ENCODE assay signal across 8 cellular contexts in the genomic region with DNA sequence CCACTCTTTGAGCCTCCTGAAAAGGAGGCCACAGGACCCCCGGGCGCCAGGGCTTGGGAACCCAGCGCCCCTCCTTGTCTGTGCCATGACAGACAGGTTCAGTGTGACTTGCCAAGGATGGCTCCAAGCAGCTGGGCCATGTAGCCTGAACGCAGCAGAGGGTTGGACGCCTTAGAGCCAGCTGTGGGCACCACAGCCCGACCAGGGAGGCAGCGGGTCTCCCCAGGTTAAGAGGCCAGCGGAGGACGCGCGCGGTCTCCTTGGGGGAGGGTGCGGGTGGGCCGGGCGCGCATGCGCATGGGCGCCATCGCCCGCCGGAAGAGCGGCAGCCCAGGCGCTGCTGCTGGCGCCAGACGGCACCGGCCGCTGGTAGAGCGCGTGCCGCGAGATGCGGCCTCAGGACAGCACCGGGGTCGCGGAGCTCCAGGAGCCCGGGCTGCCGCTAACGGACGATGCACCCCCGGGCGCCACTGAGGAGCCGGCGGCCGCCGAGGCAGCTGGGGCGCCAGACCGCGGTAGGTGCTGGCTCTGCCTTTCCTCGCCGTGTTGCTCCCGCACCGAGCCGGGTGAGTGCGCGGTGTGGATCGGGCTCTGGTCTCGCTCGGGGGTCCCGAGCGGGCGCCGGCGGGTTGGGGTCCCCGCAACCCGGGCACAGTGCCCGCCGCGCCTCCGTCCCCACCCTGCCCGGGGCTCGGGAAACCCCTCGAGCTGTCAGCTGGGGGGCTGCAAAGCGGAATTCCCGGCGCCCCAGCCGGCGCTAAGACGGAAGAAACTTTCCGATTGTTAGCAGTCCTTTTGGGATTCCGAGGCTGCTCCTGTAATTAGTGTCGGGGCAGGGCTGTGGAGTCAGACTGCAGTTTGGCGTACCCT. TPM values are rescaled to one million over a fixed set of nuclear protein-coding genes. Genes with fewer than 3 reads are reported as not detected.
DNase-seq lines count a peak whose midpoint lies in the region; ATAC-seq and TF ChIP-seq lines count a peak whose summit lies in the region.

A gene with protein sequence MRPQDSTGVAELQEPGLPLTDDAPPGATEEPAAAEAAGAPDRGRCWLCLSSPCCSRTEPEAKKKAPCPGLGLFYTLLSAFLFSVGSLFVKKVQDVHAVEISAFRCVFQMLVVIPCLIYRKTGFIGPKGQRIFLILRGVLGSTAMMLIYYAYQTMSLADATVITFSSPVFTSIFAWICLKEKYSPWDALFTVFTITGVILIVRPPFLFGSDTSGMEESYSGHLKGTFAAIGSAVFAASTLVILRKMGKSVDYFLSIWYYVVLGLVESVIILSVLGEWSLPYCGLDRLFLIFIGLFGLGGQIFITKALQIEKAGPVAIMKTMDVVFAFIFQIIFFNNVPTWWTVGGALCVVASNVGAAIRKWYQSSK (plus strand): TSS at position 333 of the 870 bp plus-strand sequence. CDS start 56 bp downstream, at position 389.

- peak within 1 kb of the TSS; percentile 93 for H3K4me2 ChIP-seq in osteoblast (ENCODE audit: insufficient read depth, low read length)

- H3K27me3 ChIP-seq in SJCRH30 (no peaks in the 10 kb centered on the region), osteoblast (ENCODE audit: insufficient read depth, low read length) (peaks cover 5% of the 10 kb centered on the region), thymus (ENCODE audit: control insufficient read depth, insufficient read depth) (no peaks in the 10 kb centered on the region)

- peaks cover 5% of the 10 kb centered on the region for H3K79me2 ChIP-seq in osteoblast (ENCODE audit: insufficient read depth, low read length)

- peak within 1 kb of the TSS; percentile 81 to 94 (median 88) for H3K4me3 Mint-ChIP-seq in IgD-negative memory B cell

- peak; percentile 92 for ATAC-seq in GM21619 (IDR thresholded peaks at IDR 0.05; ENCODE audit: unreplicated experiment)

- no peaks in the 10 kb centered on the region for H3K36me3 ChIP-seq in SJCRH30
- no peaks in the 10 kb centered on the region for H3K36me3 ChIP-seq in osteoblast (ENCODE audit: insufficient read depth, low read length)
- no peaks in the 10 kb centered on the region for H3K36me3 ChIP-seq in thymus (ENCODE audit: control insufficient read depth, insufficient read depth)

- H3K9me3 ChIP-seq in SJCRH30 (replicated peaks), result no peaks in the 10 kb centered on the region
- H3K9me3 ChIP-seq in osteoblast (ENCODE audit: low read depth, low read length), result no peaks in the 10 kb centered on the region
- peaks cover 1% of the 10 kb centered on the region for H3K9me3 ChIP-seq in thymus (ENCODE audit: control insufficient read depth)

- peak within 1 kb of the TSS; percentile 99 for H2AFZ ChIP-seq in osteoblast (ENCODE audit: low read length)

- TF ChIP-seq CTCF in osteoblast (IDR thresholded peaks at IDR 0.05; ENCODE audit: extremely low read depth, low read depth, low read length), result no peak

- peak within 1 kb of the TSS in 2 of 3 donors; percentile 55 to 80 for H3K27ac Mint-ChIP-seq in IgD-negative memory B cell

- no peaks in the 10 kb centered on the region for H4K20me1 ChIP-seq in osteoblast (ENCODE audit: insufficient read depth, low read length)

- peaks cover 4% of the 10 kb centered on the region for H3K36me3 Mint-ChIP-seq in IgD-negative memory B cell

- H3K9me3 Mint-ChIP-seq in IgD-negative memory B cell, result no peaks in the 10 kb centered on the region

- DNase-seq in Daoy (ENCODE audit: low read depth) (peak; percentile 80), SJCRH30 (peak; percentile 70 to 78), glomerular visceral epithelial cell (ENCODE audit: extremely low spot score) (peak; percentile 85), osteoblast (ENCODE audit: insufficient read length, low spot score, missing footprints) (peak; percentile 97)
- peak; percentile 23 to 71 (median 44) for DNase-seq in activated naive CD4-positive, alpha-beta T cell (lab: John Stamatoyannopoulos, UW)

- H3K4me3 ChIP-seq in SJCRH30 (peak within 1 kb of the TSS; percentile 95), osteoblast (ENCODE audit: insufficient read depth, low read length) (peak within 1 kb of the TSS; percentile 86), thymus (ENCODE audit: low read length) (peak within 1 kb of the TSS; percentile 83)

- peaks cover 7 to 23% (median 22%) of the 10 kb centered on the region in 3 donors for H3K4me1 Mint-ChIP-seq in IgD-negative memory B cell

- H3K27ac ChIP-seq in SJCRH30 (peak within 1 kb of the TSS; percentile 57), osteoblast (ENCODE audit: low read depth, low read length) (peak within 1 kb of the TSS; percentile 52), thymus (ENCODE audit: low read depth) (peak within 1 kb of the TSS; percentile 33)

- under 1% methylated on average over 82 of the region's 82 CpGs for WGBS in thymus

- no peaks in the 10 kb centered on the region for H3K4me1 ChIP-seq in SJCRH30
- H3K4me1 ChIP-seq in osteoblast (ENCODE audit: insufficient read depth, low read length), result peaks cover 5% of the 10 kb centered on the region
- H3K4me1 ChIP-seq in thymus (ENCODE audit: control insufficient read depth, insufficient read depth, low read length), result peaks cover 9% of the 10 kb centered on the region

- no peaks in the 10 kb centered on the region for H3K27me3 Mint-ChIP-seq in IgD-negative memory B cell

RNA-seq across cellular contexts. Expression of the gene that starts here (rescaled TPM):
- 8.5 and 10.3 TPM in 2 replicates for total RNA-seq in Daoy (2014; rRNA removed; shearing (Covaris generic))
- polyA plus RNA-seq in IgD-negative memory B cell (0.63 TPM), thymus (3.0 TPM)
- total RNA-seq in SJCRH30 (2014; rRNA removed; shearing (Covaris generic)), result 9.1 and 9.5 TPM in 2 replicates
- total RNA-seq in osteoblast, result 5.4 and 7.4 TPM in 2 replicates

Comparison
In these comparisons a context has a peak if more than half of its experiments do, and no peak if none do; other contexts are left out.
1. Peak in every context shown above with its lines: DNase-seq, ATAC-seq, H3K4me3 ChIP-seq and H3K27ac ChIP-seq.
2. DNase-seq: peak in every context shown above with its lines; median percentile 97 in osteoblast; 85 in glomerular visceral epithelial cell; 80 in Daoy; 74 in SJCRH30; 44 in activated naive CD4-positive, alpha-beta T cell.